ENCODE assay signal across 1 cellular context in the genomic region with DNA sequence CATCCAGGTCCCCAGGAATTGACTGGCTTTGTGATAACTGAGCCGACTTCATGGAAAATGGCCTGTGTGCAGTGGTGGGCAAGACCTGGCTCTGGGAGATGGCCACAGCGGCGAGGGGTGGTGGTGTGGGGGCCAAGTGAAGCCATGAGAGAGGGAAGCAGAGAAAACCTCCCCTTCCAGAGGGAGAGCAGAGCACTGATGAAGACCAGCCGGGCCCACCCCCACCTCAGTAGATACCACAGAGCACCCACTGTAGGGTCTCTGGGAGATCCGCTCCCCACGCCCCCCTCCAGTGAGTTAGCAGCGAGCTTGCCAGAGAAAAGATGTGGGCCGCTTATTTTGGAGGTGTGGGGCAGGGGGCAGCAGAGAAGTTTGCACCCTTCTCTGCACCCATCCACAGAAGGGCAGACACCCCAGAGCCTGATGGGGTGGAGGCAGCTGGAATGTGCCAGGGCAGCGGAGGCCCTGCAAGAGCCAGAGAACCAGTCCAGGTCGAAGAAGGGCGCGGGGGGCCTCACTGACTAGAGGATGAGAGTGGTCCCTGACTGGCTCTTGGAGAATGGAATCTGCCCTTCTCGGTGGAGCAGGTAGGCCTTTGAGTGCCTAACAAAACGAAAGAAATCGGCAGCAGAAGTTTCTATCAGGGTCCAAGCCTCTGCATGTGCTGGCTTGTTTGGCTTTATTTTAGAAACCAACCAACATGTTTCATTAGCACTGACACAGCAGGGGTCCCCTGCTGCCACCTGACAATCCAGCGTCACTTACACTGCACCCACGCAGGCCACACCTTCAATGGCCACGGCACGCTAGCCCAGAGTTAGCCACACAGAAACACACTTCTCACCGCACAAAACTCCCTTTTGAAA.
TF ChIP-seq lines count a peak whose summit lies in the region.

No MANE protein-coding gene starts in this region.

TF ChIP-seq in GM23338, 12 proteins besides CTCF, POLR2A, EP300 and RAD21:
- TF ChIP-seq, protein P1, sequence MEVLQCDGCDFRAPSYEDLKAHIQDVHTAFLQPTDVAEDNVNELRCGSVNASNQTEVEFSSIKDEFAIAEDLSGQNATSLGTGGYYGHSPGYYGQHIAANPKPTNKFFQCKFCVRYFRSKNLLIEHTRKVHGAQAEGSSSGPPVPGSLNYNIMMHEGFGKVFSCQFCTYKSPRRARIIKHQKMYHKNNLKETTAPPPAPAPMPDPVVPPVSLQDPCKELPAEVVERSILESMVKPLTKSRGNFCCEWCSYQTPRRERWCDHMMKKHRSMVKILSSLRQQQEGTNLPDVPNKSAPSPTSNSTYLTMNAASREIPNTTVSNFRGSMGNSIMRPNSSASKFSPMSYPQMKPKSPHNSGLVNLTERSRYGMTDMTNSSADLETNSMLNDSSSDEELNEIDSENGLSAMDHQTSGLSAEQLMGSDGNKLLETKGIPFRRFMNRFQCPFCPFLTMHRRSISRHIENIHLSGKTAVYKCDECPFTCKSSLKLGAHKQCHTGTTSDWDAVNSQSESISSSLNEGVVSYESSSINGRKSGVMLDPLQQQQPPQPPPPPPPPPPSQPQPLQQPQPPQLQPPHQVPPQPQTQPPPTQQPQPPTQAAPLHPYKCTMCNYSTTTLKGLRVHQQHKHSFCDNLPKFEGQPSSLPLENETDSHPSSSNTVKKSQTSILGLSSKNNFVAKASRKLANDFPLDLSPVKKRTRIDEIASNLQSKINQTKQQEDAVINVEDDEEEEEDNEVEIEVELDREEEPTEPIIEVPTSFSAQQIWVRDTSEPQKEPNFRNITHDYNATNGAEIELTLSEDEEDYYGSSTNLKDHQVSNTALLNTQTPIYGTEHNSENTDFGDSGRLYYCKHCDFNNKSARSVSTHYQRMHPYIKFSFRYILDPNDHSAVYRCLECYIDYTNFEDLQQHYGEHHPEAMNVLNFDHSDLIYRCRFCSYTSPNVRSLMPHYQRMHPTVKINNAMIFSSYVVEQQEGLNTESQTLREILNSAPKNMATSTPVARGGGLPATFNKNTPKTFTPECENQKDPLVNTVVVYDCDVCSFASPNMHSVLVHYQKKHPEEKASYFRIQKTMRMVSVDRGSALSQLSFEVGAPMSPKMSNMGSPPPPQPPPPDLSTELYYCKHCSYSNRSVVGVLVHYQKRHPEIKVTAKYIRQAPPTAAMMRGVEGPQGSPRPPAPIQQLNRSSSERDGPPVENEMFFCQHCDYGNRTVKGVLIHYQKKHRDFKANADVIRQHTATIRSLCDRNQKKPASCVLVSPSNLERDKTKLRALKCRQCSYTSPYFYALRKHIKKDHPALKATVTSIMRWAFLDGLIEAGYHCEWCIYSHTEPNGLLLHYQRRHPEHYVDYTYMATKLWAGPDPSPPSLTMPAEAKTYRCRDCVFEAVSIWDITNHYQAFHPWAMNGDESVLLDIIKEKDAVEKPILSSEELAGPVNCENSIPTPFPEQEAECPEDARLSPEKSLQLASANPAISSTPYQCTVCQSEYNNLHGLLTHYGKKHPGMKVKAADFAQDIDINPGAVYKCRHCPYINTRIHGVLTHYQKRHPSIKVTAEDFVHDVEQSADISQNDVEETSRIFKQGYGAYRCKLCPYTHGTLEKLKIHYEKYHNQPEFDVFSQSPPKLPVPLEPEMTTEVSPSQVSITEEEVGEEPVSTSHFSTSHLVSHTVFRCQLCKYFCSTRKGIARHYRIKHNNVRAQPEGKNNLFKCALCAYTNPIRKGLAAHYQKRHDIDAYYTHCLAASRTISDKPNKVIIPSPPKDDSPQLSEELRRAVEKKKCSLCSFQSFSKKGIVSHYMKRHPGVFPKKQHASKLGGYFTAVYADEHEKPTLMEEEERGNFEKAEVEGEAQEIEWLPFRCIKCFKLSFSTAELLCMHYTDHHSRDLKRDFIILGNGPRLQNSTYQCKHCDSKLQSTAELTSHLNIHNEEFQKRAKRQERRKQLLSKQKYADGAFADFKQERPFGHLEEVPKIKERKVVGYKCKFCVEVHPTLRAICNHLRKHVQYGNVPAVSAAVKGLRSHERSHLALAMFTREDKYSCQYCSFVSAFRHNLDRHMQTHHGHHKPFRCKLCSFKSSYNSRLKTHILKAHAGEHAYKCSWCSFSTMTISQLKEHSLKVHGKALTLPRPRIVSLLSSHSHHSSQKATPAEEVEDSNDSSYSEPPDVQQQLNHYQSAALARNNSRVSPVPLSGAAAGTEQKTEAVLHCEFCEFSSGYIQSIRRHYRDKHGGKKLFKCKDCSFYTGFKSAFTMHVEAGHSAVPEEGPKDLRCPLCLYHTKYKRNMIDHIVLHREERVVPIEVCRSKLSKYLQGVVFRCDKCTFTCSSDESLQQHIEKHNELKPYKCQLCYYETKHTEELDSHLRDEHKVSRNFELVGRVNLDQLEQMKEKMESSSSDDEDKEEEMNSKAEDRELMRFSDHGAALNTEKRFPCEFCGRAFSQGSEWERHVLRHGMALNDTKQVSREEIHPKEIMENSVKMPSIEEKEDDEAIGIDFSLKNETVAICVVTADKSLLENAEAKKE (CRISPR knock-in tag; IDR thresholded peaks at IDR 0.05), result no peak
- TF ChIP-seq POLR2AphosphoS5 (IDR thresholded peaks at IDR 0.05; ENCODE audit: low read depth) (no peak), ZNF114 (CRISPR knock-in tag; IDR thresholded peaks at IDR 0.05) (no peak), EZH2 (IDR thresholded peaks at IDR 0.05; ENCODE audit: low read depth, unreplicated experiment) (no peak), STAT1 (IDR thresholded peaks at IDR 0.05; ENCODE audit: unreplicated experiment) (no peak), ZNF331 (CRISPR knock-in tag; IDR thresholded peaks at IDR 0.05; ENCODE audit: low read depth) (no peak), EZH2phosphoT487 (IDR thresholded peaks at IDR 0.05; ENCODE audit: unreplicated experiment) (no peak), JUNB (IDR thresholded peaks at IDR 0.05; ENCODE audit: unreplicated experiment) (no peak), NANOG (IDR thresholded peaks at IDR 0.05; ENCODE audit: borderline replicate concordance) (no peak), CREB1 (CRISPR knock-in tag; IDR thresholded peaks at IDR 0.05; ENCODE audit: low read depth) (no peak)
- TF ChIP-seq, protein P2, sequence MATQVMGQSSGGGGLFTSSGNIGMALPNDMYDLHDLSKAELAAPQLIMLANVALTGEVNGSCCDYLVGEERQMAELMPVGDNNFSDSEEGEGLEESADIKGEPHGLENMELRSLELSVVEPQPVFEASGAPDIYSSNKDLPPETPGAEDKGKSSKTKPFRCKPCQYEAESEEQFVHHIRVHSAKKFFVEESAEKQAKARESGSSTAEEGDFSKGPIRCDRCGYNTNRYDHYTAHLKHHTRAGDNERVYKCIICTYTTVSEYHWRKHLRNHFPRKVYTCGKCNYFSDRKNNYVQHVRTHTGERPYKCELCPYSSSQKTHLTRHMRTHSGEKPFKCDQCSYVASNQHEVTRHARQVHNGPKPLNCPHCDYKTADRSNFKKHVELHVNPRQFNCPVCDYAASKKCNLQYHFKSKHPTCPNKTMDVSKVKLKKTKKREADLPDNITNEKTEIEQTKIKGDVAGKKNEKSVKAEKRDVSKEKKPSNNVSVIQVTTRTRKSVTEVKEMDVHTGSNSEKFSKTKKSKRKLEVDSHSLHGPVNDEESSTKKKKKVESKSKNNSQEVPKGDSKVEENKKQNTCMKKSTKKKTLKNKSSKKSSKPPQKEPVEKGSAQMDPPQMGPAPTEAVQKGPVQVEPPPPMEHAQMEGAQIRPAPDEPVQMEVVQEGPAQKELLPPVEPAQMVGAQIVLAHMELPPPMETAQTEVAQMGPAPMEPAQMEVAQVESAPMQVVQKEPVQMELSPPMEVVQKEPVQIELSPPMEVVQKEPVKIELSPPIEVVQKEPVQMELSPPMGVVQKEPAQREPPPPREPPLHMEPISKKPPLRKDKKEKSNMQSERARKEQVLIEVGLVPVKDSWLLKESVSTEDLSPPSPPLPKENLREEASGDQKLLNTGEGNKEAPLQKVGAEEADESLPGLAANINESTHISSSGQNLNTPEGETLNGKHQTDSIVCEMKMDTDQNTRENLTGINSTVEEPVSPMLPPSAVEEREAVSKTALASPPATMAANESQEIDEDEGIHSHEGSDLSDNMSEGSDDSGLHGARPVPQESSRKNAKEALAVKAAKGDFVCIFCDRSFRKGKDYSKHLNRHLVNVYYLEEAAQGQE (IDR thresholded peaks at IDR 0.05; ENCODE audit: unreplicated experiment), result no peak
- TF ChIP-seq, protein P3, sequence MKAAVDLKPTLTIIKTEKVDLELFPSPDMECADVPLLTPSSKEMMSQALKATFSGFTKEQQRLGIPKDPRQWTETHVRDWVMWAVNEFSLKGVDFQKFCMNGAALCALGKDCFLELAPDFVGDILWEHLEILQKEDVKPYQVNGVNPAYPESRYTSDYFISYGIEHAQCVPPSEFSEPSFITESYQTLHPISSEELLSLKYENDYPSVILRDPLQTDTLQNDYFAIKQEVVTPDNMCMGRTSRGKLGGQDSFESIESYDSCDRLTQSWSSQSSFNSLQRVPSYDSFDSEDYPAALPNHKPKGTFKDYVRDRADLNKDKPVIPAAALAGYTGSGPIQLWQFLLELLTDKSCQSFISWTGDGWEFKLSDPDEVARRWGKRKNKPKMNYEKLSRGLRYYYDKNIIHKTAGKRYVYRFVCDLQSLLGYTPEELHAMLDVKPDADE (IDR thresholded peaks at IDR 0.05), result no peak
